27 cellular contexts compared by ENCODE assay signal in genomic region chr2:191127235-191127634, GRCh38. TPM values are rescaled to one million over a fixed set of nuclear protein-coding genes. Genes with fewer than 3 reads are reported as not detected.
DNase-seq lines count a peak whose midpoint lies in the region; ATAC-seq and TF ChIP-seq lines count a peak whose summit lies in the region.
"Had no signal": no experiment of that assay in that cellular context is flagged by ENCODE, and none has a peak within 500 bp of the region (broad histone marks: within the 10 kb centered on the region; RNA-seq: fewer than 3 reads in every experiment).

No MANE protein-coding gene starts in this region.

- peaks cover 62% of the 10 kb centered on the region for H3K4me1 Mint-ChIP-seq in activated CD4-positive, alpha-beta T cell treated with anti-CD3 and anti-CD28 coated beads, Interleukin-2, amount 10 ng/mL, durations not matched to agents 7 days and 5 days
- H3K4me1 Mint-ChIP-seq in CD8-positive, alpha-beta memory T cell: peaks cover 75 to 87% (median 84%) of the 10 kb centered on the region in 3 donors
- peaks cover 51% of the 10 kb centered on the region for H3K4me1 Mint-ChIP-seq in activated T-helper 17 cell treated with anti-CD3 and anti-CD28 coated beads, Interleukin-2, amount 50 U/mL, for 72 hours
- peaks cover 68 to 76% of the 10 kb centered on the region in 2 donors for H3K4me1 Mint-ChIP-seq in natural killer cell treated with Interleukin-12 subunit alpha and Interleukin-12 subunit beta and Interleukin-15 and Interleukin-18, amount 100 ng/mL, for 72 hours (ENCODE audit: low read depth in 2 of 2)
- H3K4me1 Mint-ChIP-seq in Caco-2 (ENCODE audit: low read depth, unreplicated experiment): no peaks in the 10 kb centered on the region
- H3K4me1 Mint-ChIP-seq: brain, memory B cell had no signal

- CTCF ChIA-PET in activated CD4-positive, alpha-beta T cell treated with anti-CD3 and anti-CD28 coated beads, Interleukin-2, amount 10 ng/mL, durations not matched to agents 7 days and 5 days (lab: Charles Lee): interaction anchor here (1.3 to 2.1 kb wide), 5 partner anchors 10 to 64 kb away, joined by 3 to 10 read pairs (median 4); no protein-coding TSS in a partner anchor
- CTCF ChIA-PET in CD8-positive, alpha-beta memory T cell (lab: Charles Lee): interaction anchor here (1.2 to 3.6 kb wide), 2 partner anchors 75 to 77 kb away, joined by 5 to 19 read pairs; no protein-coding TSS in a partner anchor
- CTCF ChIA-PET in Caco-2 (lab: Charles Lee): no interaction called here

- no TSS peak for BruUV-seq in Caco-2 (replicated peaks; lab: Mats Ljungman, UMichigan)

- intact Hi-C loops in Caco-2 (cut with micrococcal nuclease; ENCODE audit: unreplicated experiment): no loop called here

- no peak for TF ChIP-seq CTCF in Caco-2 (IDR thresholded peaks at IDR 0.05; ENCODE audit: insufficient read depth in 1 of 2, low read depth in 1 of 2, low read length in 1 of 2, severe bottlenecking in 1 of 2, unreplicated experiment in 1 of 2)

- H3K9me3 ChIP-seq in CD8-positive, alpha-beta memory T cell (ENCODE audit: low read length): no peaks in the 10 kb centered on the region
- no peaks in the 10 kb centered on the region for H3K9me3 ChIP-seq in Caco-2
- H3K9me3 ChIP-seq: A549, gastroesophageal sphincter, sigmoid colon, thoracic aorta, vagina had no signal

- peaks cover 15% of the 10 kb centered on the region for H3K9me3 Mint-ChIP-seq in activated CD4-positive, alpha-beta T cell treated with anti-CD3 and anti-CD28 coated beads, Interleukin-2, amount 10 ng/mL, durations not matched to agents 7 days and 5 days
- no peaks in the 10 kb centered on the region for H3K9me3 Mint-ChIP-seq in CD8-positive, alpha-beta memory T cell
- no peaks in the 10 kb centered on the region for H3K9me3 Mint-ChIP-seq in activated T-helper 17 cell treated with anti-CD3 and anti-CD28 coated beads, Interleukin-2, amount 50 U/mL, for 72 hours
- H3K9me3 Mint-ChIP-seq in natural killer cell treated with Interleukin-12 subunit alpha and Interleukin-12 subunit beta and Interleukin-15 and Interleukin-18, amount 100 ng/mL, for 72 hours: peaks cover 4% of the 10 kb centered on the region
- H3K9me3 Mint-ChIP-seq in Caco-2 (ENCODE audit: unreplicated experiment): no peaks in the 10 kb centered on the region
- H3K9me3 Mint-ChIP-seq: memory B cell had no signal

- no peak overlapping the region for H3K4me3 Mint-ChIP-seq in activated CD4-positive, alpha-beta T cell treated with anti-CD3 and anti-CD28 coated beads, Interleukin-2, amount 10 ng/mL, durations not matched to agents 7 days and 5 days
- H3K4me3 Mint-ChIP-seq in CD8-positive, alpha-beta memory T cell: peak overlapping the region; percentile 8 to 85 (median 79)
- peak overlapping the region; percentile 68 for H3K4me3 Mint-ChIP-seq in activated T-helper 17 cell treated with anti-CD3 and anti-CD28 coated beads, Interleukin-2, amount 50 U/mL, for 72 hours
- peak overlapping the region; percentile 84 for H3K4me3 Mint-ChIP-seq in natural killer cell treated with Interleukin-12 subunit alpha and Interleukin-12 subunit beta and Interleukin-15 and Interleukin-18, amount 100 ng/mL, for 72 hours
- no peak overlapping the region for H3K4me3 Mint-ChIP-seq in Caco-2 (ENCODE audit: unreplicated experiment)
- H3K4me3 Mint-ChIP-seq: brain, memory B cell had no signal

- ATAC-seq in activated T-helper 17 cell treated with anti-CD3 and anti-CD28 coated beads, Interleukin-2, amount 50 U/mL, for 72 hours (replicated peaks): peak; percentile 34
- peak; percentile 64 to 77 for ATAC-seq in natural killer cell treated with Interleukin-12 subunit alpha and Interleukin-12 subunit beta and Interleukin-15 and Interleukin-18, amount 100 ng/mL, for 72 hours
- ATAC-seq in HG03520 (IDR thresholded peaks at IDR 0.05; ENCODE audit: unreplicated experiment): no peak
- ATAC-seq: A549, gastroesophageal sphincter, left lobe of liver had no signal

- no peaks in the 10 kb centered on the region for H3K27me3 ChIP-seq in CD8-positive, alpha-beta memory T cell (ENCODE audit: insufficient read depth, low read length, poor library complexity, severe bottlenecking)
- no peaks in the 10 kb centered on the region for H3K27me3 ChIP-seq in Caco-2 (replicated peaks; ENCODE audit: control insufficient read depth, insufficient read depth, low read length)
- H3K27me3 ChIP-seq: dorsolateral prefrontal cortex, gastroesophageal sphincter, sigmoid colon, vagina had no signal

- H3K36me3 ChIP-seq in CD8-positive, alpha-beta memory T cell (ENCODE audit: insufficient read depth, low read length): no peaks in the 10 kb centered on the region
- no peaks in the 10 kb centered on the region for H3K36me3 ChIP-seq in Caco-2 (ENCODE audit: control insufficient read depth, insufficient read depth, low read length)
- H3K36me3 ChIP-seq: gastroesophageal sphincter, sigmoid colon, thoracic aorta, vagina had no signal

- no peak for DNase-seq in activated CD4-positive, alpha-beta T cell treated with anti-CD3 and anti-CD28 coated beads, Interleukin-2, amount 10 ng/mL, durations not matched to agents 7 days and 5 days
- no peak for DNase-seq in activated CD4-positive, alpha-beta T cell treated with anti-CD3 and anti-CD28 coated beads for 48 hours
- DNase-seq in CD8-positive, alpha-beta memory T cell: no peak
- DNase-seq in natural killer cell treated with Interleukin-12 subunit alpha and Interleukin-12 subunit beta and Interleukin-15 and Interleukin-18, amount 100 ng/mL, for 72 hours (ENCODE audit: low spot score): no peak
- DNase-seq in Caco-2: no peak
- DNase-seq in stimulated activated CD4-positive, alpha-beta T cell treated with anti-CD3 and anti-CD28 coated beads, Interleukin-15, amount 100 ng/mL, for 24 hours: no peak
- DNase-seq: activated CD4-positive, alpha-beta T cell treated with anti-CD3 and anti-CD28 coated beads, Interleukin-2, amount 50 U/mL, for 48 hours; AML-193; DMS153; dorsolateral prefrontal cortex; hypothalamus; KG1; NCI-H1436 treated with DMSO at 0.1 percent for 48 hours; NCI-H446 treated with DMSO at 0.1 percent for 48 hours; sigmoid colon; stimulated activated naive CD4-positive, alpha-beta T cell had no signal

- peaks cover 69% of the 10 kb centered on the region for H3K36me3 Mint-ChIP-seq in activated CD4-positive, alpha-beta T cell treated with anti-CD3 and anti-CD28 coated beads, Interleukin-2, amount 10 ng/mL, durations not matched to agents 7 days and 5 days (ENCODE audit: low read depth)
- peaks cover 15 to 58% (median 22%) of the 10 kb centered on the region in 3 donors for H3K36me3 Mint-ChIP-seq in CD8-positive, alpha-beta memory T cell
- H3K36me3 Mint-ChIP-seq in activated T-helper 17 cell treated with anti-CD3 and anti-CD28 coated beads, Interleukin-2, amount 50 U/mL, for 72 hours (ENCODE audit: low read depth): peaks cover 68% of the 10 kb centered on the region
- peaks cover 24% of the 10 kb centered on the region for H3K36me3 Mint-ChIP-seq in natural killer cell treated with Interleukin-12 subunit alpha and Interleukin-12 subunit beta and Interleukin-15 and Interleukin-18, amount 100 ng/mL, for 72 hours
- H3K36me3 Mint-ChIP-seq in Caco-2 (ENCODE audit: insufficient read depth, unreplicated experiment): no peaks in the 10 kb centered on the region
- H3K36me3 Mint-ChIP-seq: brain had no signal

- H3K4me3 ChIP-seq in CD8-positive, alpha-beta memory T cell (ENCODE audit: low read length): no peak overlapping the region
- H3K4me3 ChIP-seq in Caco-2 (ENCODE audit: low read depth, low read length): no peak overlapping the region
- H3K4me3 ChIP-seq: A549, dorsolateral prefrontal cortex, gastroesophageal sphincter, sigmoid colon, thoracic aorta, vagina had no signal

- no peak overlapping the region for H3K27ac ChIP-seq in CD8-positive, alpha-beta memory T cell (ENCODE audit: low read depth, low read length)
- H3K27ac ChIP-seq: A549, gastroesophageal sphincter, sigmoid colon, thoracic aorta, vagina had no signal

- peaks cover 52% of the 10 kb centered on the region for H3K4me1 ChIP-seq in CD8-positive, alpha-beta memory T cell (ENCODE audit: insufficient read depth, low read length)
- no peaks in the 10 kb centered on the region for H3K4me1 ChIP-seq in Caco-2
- H3K4me1 ChIP-seq: A549, gastroesophageal sphincter, sigmoid colon, vagina had no signal

- peak overlapping the region; percentile 6 for H3K27ac Mint-ChIP-seq in activated CD4-positive, alpha-beta T cell treated with anti-CD3 and anti-CD28 coated beads, Interleukin-2, amount 10 ng/mL, durations not matched to agents 7 days and 5 days
- peak overlapping the region; percentile 58 to 98 (median 94) for H3K27ac Mint-ChIP-seq in CD8-positive, alpha-beta memory T cell
- no peak overlapping the region for H3K27ac Mint-ChIP-seq in activated T-helper 17 cell treated with anti-CD3 and anti-CD28 coated beads, Interleukin-2, amount 50 U/mL, for 72 hours
- H3K27ac Mint-ChIP-seq in natural killer cell treated with Interleukin-12 subunit alpha and Interleukin-12 subunit beta and Interleukin-15 and Interleukin-18, amount 100 ng/mL, for 72 hours: peak overlapping the region; percentile 95 to 96
- H3K27ac Mint-ChIP-seq in Caco-2 (ENCODE audit: unreplicated experiment): no peak overlapping the region
- H3K27ac Mint-ChIP-seq: brain, memory B cell, progenitor cell of endocrine pancreas had no signal

- POLR2A ChIA-PET in activated CD4-positive, alpha-beta T cell treated with anti-CD3 and anti-CD28 coated beads, Interleukin-2, amount 10 ng/mL, durations not matched to agents 7 days and 5 days (lab: Charles Lee): no interaction called here
- POLR2A ChIA-PET in CD8-positive, alpha-beta memory T cell (lab: Charles Lee): interaction anchor here (1.1 to 1.2 kb wide), 2 partner anchors 21 to 23 kb away, joined by 4 to 6 read pairs; partner anchors contain the start of gene STAT4
- POLR2A ChIA-PET in Caco-2 (lab: Charles Lee): no interaction called here

- no peaks in the 10 kb centered on the region for H3K27me3 Mint-ChIP-seq in activated CD4-positive, alpha-beta T cell treated with anti-CD3 and anti-CD28 coated beads, Interleukin-2, amount 10 ng/mL, durations not matched to agents 7 days and 5 days
- no peaks in the 10 kb centered on the region for H3K27me3 Mint-ChIP-seq in CD8-positive, alpha-beta memory T cell
- no peaks in the 10 kb centered on the region for H3K27me3 Mint-ChIP-seq in activated T-helper 17 cell treated with anti-CD3 and anti-CD28 coated beads, Interleukin-2, amount 50 U/mL, for 72 hours
- no peaks in the 10 kb centered on the region for H3K27me3 Mint-ChIP-seq in natural killer cell treated with Interleukin-12 subunit alpha and Interleukin-12 subunit beta and Interleukin-15 and Interleukin-18, amount 100 ng/mL, for 72 hours
- no peaks in the 10 kb centered on the region for H3K27me3 Mint-ChIP-seq in Caco-2 (ENCODE audit: insufficient read depth, unreplicated experiment)
- H3K27me3 Mint-ChIP-seq: memory B cell had no signal

RNA-seq across cellular contexts. Expression of gene STAT4, which starts 23.6 kb away (rescaled TPM):
- total RNA-seq in activated CD4-positive, alpha-beta T cell treated with anti-CD3 and anti-CD28 coated beads, Interleukin-2, amount 10 ng/mL, durations not matched to agents 7 days and 5 days: 10 to 100 TPM; 72.6 to 84.4 TPM
- 10 to 100 TPM; 53.0 to 54.7 TPM for total RNA-seq in CD8-positive, alpha-beta memory T cell
- 88.2 TPM for polyA plus RNA-seq in CD8-positive, alpha-beta memory T cell
- 10 to 100 TPM; 38.0 to 51.7 TPM for total RNA-seq in activated T-helper 17 cell treated with anti-CD3 and anti-CD28 coated beads, Interleukin-2, amount 50 U/mL, for 72 hours
- 100 to 1,000 TPM; 133 to 241 TPM for total RNA-seq in natural killer cell treated with Interleukin-12 subunit alpha and Interleukin-12 subunit beta and Interleukin-15 and Interleukin-18, amount 100 ng/mL, for 72 hours
- total RNA-seq in Caco-2 (2022): 0.19 and 0.48 TPM in 2 replicates
- total RNA-seq: OCI-LY7 had no signal

Comparison
In these comparisons a context has a peak if more than half of its experiments do, and no peak if none do; other contexts are left out.
1. H3K27ac Mint-ChIP-seq: peak in activated CD4-positive, alpha-beta T cell treated with anti-CD3 and anti-CD28 coated beads, Interleukin-2, amount 10 ng/mL, durations not matched to agents 7 days and 5 days (single experiment), CD8-positive, alpha-beta memory T cell (8 of 8) and natural killer cell treated with Interleukin-12 subunit alpha and Interleukin-12 subunit beta and Interleukin-15 and Interleukin-18, amount 100 ng/mL, for 72 hours (2 of 2); none in activated T-helper 17 cell treated with anti-CD3 and anti-CD28 coated beads, Interleukin-2, amount 50 U/mL, for 72 hours (single experiment) and Caco-2 (single experiment).
2. H3K4me3 Mint-ChIP-seq: peak in CD8-positive, alpha-beta memory T cell (7 of 7), activated T-helper 17 cell treated with anti-CD3 and anti-CD28 coated beads, Interleukin-2, amount 50 U/mL, for 72 hours (single experiment) and natural killer cell treated with Interleukin-12 subunit alpha and Interleukin-12 subunit beta and Interleukin-15 and Interleukin-18, amount 100 ng/mL, for 72 hours (single experiment); none in activated CD4-positive, alpha-beta T cell treated with anti-CD3 and anti-CD28 coated beads, Interleukin-2, amount 10 ng/mL, durations not matched to agents 7 days and 5 days (single experiment) and Caco-2 (single experiment).
3. RNA of gene STAT4, which starts 23.6 kb away (total RNA-seq): 133 to 241 TPM in natural killer cell treated with Interleukin-12 subunit alpha and Interleukin-12 subunit beta and Interleukin-15 and Interleukin-18, amount 100 ng/mL, for 72 hours, 72.6 to 84.4 TPM in activated CD4-positive, alpha-beta T cell treated with anti-CD3 and anti-CD28 coated beads, Interleukin-2, amount 10 ng/mL, durations not matched to agents 7 days and 5 days, 53.0 to 54.7 TPM in CD8-positive, alpha-beta memory T cell and 38.0 to 51.7 TPM in activated T-helper 17 cell treated with anti-CD3 and anti-CD28 coated beads, Interleukin-2, amount 50 U/mL, for 72 hours; 0.19 to 0.48 TPM in Caco-2; every median in the first group is over 10 times any median in the second.